8 cellular contexts compared by ENCODE assay signal in genomic region chr19:12791345-12792047, GRCh38. TPM values are rescaled to one million over a fixed set of nuclear protein-coding genes. Genes with fewer than 3 reads are reported as not detected.
A peak's percentile ranks its signal among the peaks of the same experiment; 100 is the strongest.
DNase-seq lines count a peak whose midpoint lies in the region; ATAC-seq, FAIRE-seq and TF ChIP-seq lines count a peak whose summit lies in the region.

Gene JUNB, plus strand, starts transcription at chr19:12791486. Its CDS starts 286 bp downstream, at chr19:12791772.

- in situ Hi-C loops in HAP-1 (cut with MboI; ENCODE audit: low sequenced_read_pairs): no loop called here

- H3K27ac ChIP-seq in pancreas (peak within 1 kb of the TSS; percentile 95 to 100 (median 99)), thymus (ENCODE audit: low read depth) (peak within 1 kb of the TSS; percentile 98)

- DNase-seq in ELR (ENCODE audit: low read depth) (peak; percentile 97), HAP-1 (ENCODE audit: low spot score in 2 of 2) (peak; percentile 82 to 95), NCI-H128 (lab: John Stamatoyannopoulos, UW; ENCODE audit: unreplicated experiment) (peak; percentile 89), SW 1271 (lab: John Stamatoyannopoulos, UW) (peak; percentile 88 to 89), head of caudate nucleus (peak; percentile 94 to 100 (median 99)), pancreas (peak; percentile 97 to 100 (median 98))
- peak; percentile 90 for DNase-seq in activated naive CD8-positive, alpha-beta T cell treated with anti-CD3 and anti-CD28 coated beads, Interleukin-2, amount 50 U/mL, for 16 hours (ENCODE audit: low read depth, low spot score)

- TF ChIP-seq CTCF in pancreas (IDR thresholded peaks at IDR 0.05): no peak

- peaks cover 1% of the 10 kb centered on the region for H3K36me3 ChIP-seq in HAP-1 (replicated peaks)
- no peaks in the 10 kb centered on the region for H3K36me3 ChIP-seq in pancreas
- no peaks in the 10 kb centered on the region for H3K36me3 ChIP-seq in thymus (ENCODE audit: control insufficient read depth, insufficient read depth)

- no peaks in the 10 kb centered on the region for H3K9me3 ChIP-seq in HAP-1
- H3K9me3 ChIP-seq in pancreas: no peaks in the 10 kb centered on the region
- H3K9me3 ChIP-seq in thymus (ENCODE audit: control insufficient read depth): no peaks in the 10 kb centered on the region

- H3K27me3 ChIP-seq in HAP-1 (ENCODE audit: low read depth): no peaks in the 10 kb centered on the region
- H3K27me3 ChIP-seq in pancreas: no peaks in the 10 kb centered on the region
- H3K27me3 ChIP-seq in thymus (ENCODE audit: control insufficient read depth, insufficient read depth): peaks cover 14% of the 10 kb centered on the region

- H3K4me3 ChIP-seq in HAP-1 (peak within 1 kb of the TSS; percentile 59), pancreas (peak within 1 kb of the TSS; percentile 70 to 95 (median 86)), thymus (ENCODE audit: low read length) (peak within 1 kb of the TSS; percentile 83)

- no peak for FAIRE-seq in pancreas (lab: Jason Lieb, UNC)

- 0% methylated on average over 69 to 73 of the region's 73 CpGs for WGBS in pancreas, 2 donors
- under 1% methylated on average over 73 of the region's 73 CpGs for WGBS in thymus

- H3K4me1 ChIP-seq in HAP-1 (peaks cover 21% of the 10 kb centered on the region), pancreas (peaks cover 10 to 39% (median 20%) of the 10 kb centered on the region in 3 donors), thymus (ENCODE audit: control insufficient read depth, insufficient read depth, low read length) (peaks cover 5% of the 10 kb centered on the region)

- intact Hi-C loops in head of caudate nucleus (cut with DNase I): no loop called here
- intact Hi-C loops in pancreas (cut with DNase I): no loop called here

- peak; percentile 53 to 69 (median 60) for ATAC-seq in pancreas

RNA-seq across cellular contexts. Expression of gene JUNB, which starts in this region (rescaled TPM):
- 100 to 1,000 TPM in 2 of 6 donors, 10 to 100 TPM in 4; 41.6 to 109 (median 70.7) TPM for total RNA-seq in pancreas
- polyA plus RNA-seq in pancreas: 100 to 1,000 TPM; 172 to 206 TPM
- polyA plus RNA-seq in thymus: 139 TPM

Comparison
In these comparisons a context has a peak if more than half of its experiments do, and no peak if none do; other contexts are left out.
1. Peak in every context shown above with its lines: DNase-seq, ATAC-seq, H3K4me3 ChIP-seq and H3K27ac ChIP-seq.